In the genomic region with DNA sequence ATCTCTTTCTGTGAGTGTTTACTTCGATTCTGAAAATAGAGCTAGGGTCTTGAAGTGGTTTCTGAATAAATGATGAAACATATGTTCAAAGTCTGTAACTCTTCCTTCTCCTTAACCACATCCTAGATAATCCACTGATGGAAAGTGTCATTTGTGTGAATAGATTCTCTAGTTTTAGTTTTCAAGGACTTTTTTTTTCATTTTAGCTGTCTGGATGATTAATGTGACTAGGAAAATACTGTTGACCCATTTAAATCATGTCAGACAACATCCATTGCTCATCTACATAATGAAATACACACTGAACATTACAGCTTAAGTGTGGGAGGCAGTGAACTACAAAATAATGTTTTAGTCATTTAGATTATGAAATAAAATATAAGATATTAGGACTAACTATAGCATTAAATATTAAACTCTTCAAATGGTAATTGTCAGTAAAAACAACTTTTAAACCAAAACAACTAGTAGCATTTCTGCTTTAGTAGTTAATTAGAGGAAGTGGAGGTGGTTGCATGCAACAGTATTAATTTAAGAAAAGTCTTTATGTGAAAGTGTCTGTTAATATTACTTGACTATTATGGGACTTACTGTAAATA, we compare ENCODE assay signal across 1 cellular context.
TF ChIP-seq lines count a peak whose summit lies in the region.

No MANE protein-coding gene starts in this region.

TF ChIP-seq in HepG2, 621 proteins besides CTCF, POLR2A, EP300 and RAD21:
- TF ChIP-seq, protein P1, sequence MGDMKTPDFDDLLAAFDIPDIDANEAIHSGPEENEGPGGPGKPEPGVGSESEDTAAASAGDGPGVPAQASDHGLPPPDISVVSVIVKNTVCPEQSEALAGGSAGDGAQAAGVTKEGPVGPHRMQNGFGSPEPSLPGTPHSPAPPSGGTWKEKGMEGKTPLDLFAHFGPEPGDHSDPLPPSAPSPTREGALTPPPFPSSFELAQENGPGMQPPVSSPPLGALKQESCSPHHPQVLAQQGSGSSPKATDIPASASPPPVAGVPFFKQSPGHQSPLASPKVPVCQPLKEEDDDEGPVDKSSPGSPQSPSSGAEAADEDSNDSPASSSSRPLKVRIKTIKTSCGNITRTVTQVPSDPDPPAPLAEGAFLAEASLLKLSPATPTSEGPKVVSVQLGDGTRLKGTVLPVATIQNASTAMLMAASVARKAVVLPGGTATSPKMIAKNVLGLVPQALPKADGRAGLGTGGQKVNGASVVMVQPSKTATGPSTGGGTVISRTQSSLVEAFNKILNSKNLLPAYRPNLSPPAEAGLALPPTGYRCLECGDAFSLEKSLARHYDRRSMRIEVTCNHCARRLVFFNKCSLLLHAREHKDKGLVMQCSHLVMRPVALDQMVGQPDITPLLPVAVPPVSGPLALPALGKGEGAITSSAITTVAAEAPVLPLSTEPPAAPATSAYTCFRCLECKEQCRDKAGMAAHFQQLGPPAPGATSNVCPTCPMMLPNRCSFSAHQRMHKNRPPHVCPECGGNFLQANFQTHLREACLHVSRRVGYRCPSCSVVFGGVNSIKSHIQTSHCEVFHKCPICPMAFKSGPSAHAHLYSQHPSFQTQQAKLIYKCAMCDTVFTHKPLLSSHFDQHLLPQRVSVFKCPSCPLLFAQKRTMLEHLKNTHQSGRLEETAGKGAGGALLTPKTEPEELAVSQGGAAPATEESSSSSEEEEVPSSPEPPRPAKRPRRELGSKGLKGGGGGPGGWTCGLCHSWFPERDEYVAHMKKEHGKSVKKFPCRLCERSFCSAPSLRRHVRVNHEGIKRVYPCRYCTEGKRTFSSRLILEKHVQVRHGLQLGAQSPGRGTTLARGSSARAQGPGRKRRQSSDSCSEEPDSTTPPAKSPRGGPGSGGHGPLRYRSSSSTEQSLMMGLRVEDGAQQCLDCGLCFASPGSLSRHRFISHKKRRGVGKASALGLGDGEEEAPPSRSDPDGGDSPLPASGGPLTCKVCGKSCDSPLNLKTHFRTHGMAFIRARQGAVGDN (CRISPR knock-in tag; IDR thresholded peaks at IDR 0.05): no peak
- 0 out of 2 replicates have a peak, but pooled peaks have one; percentile 26 for TF ChIP-seq HNRNPUL1 (IDR thresholded peaks at IDR 0.05; ENCODE audit: low read depth, low read length)
TF ChIP-seq in HepG2: peak in this region for 1.
